Comparison of ENCODE assay signal across 22 cellular contexts in genomic region chr6:122652431-122652830, GRCh38. TPM values are rescaled to one million over a fixed set of nuclear protein-coding genes. Genes with fewer than 3 reads are reported as not detected.
A peak's percentile ranks its signal among the peaks of the same experiment; 100 is the strongest.
DNase-seq lines count a peak whose midpoint lies in the region; TF ChIP-seq lines count a peak whose summit lies in the region.
"Had no signal": no experiment of that assay in that cellular context is flagged by ENCODE, and none has a peak within 500 bp of the region (broad histone marks: within the 10 kb centered on the region; RNA-seq: fewer than 3 reads in every experiment).

No MANE protein-coding gene starts in this region.

- peaks cover 41% of the 10 kb centered on the region for H3K4me1 Mint-ChIP-seq in Calu3 (ENCODE audit: low read depth, unreplicated experiment)
- no peaks in the 10 kb centered on the region for H3K4me1 Mint-ChIP-seq in activated T-helper 2 cell treated with anti-CD3 and anti-CD28 coated beads, Interferon-gamma antibody, Interleukin-2, Interleukin-4, amounts not matched to agents 10 μg/mL and 5 μg/mL and 100 μg/mL, durations not matched to agents 14 hours and 24 hours and 36 hours (ENCODE audit: low read depth)
- H3K4me1 Mint-ChIP-seq: activated CD4-positive, alpha-beta memory T cell treated with anti-CD3 and anti-CD28 coated beads, Interleukin-2, amount 10 ng/mL, durations not matched to agents 7 days and 5 days; activated naive CD4-positive, alpha-beta T cell treated with anti-CD3 and anti-CD28 coated beads, Interleukin-2, amount 50 U/mL, for 24 hours; CD4-positive, CD25-positive, alpha-beta regulatory T cell; natural killer cell had no signal

- peak overlapping the region; percentile 44 for H3K4me3 Mint-ChIP-seq in Calu3 (ENCODE audit: low read depth, unreplicated experiment)
- H3K4me3 Mint-ChIP-seq in activated T-helper 2 cell treated with anti-CD3 and anti-CD28 coated beads, Interferon-gamma antibody, Interleukin-2, Interleukin-4, amounts not matched to agents 10 μg/mL and 5 μg/mL and 100 μg/mL, durations not matched to agents 14 hours and 24 hours and 36 hours (ENCODE audit: low read depth): no peak overlapping the region
- H3K4me3 Mint-ChIP-seq: activated CD4-positive, alpha-beta memory T cell treated with anti-CD3 and anti-CD28 coated beads, Interleukin-2, amount 10 ng/mL, durations not matched to agents 7 days and 5 days; activated naive CD4-positive, alpha-beta T cell treated with anti-CD3 and anti-CD28 coated beads, Interleukin-2, amount 50 U/mL, for 24 hours; activated T-cell treated with anti-CD3 and anti-CD28 coated beads, Interleukin-2, amount 50 U/mL, for 4 hours; CD4-positive, CD25-positive, alpha-beta regulatory T cell; natural killer cell had no signal

- peak; percentile 13 for DNase-seq in Calu3
- DNase-seq in NCI-H82 treated with DMSO at 0.1 percent for 48 hours (lab: John Stamatoyannopoulos, UW; ENCODE audit: unreplicated experiment): peak; percentile 18
- peak; percentile 72 for DNase-seq in epithelial cell of proximal tubule (ENCODE audit: low read depth)
- no peak for DNase-seq in hypothalamus (lab: John Stamatoyannopoulos, UW)
- no peak for DNase-seq in dorsolateral prefrontal cortex
- DNase-seq in activated T-helper 2 cell treated with anti-CD3 and anti-CD28 coated beads, Interferon-gamma antibody, Interleukin-2, Interleukin-4, amounts not matched to agents 10 μg/mL and 5 μg/mL and 100 μg/mL, durations not matched to agents 14 hours and 24 hours and 36 hours (ENCODE audit: low spot score): no peak
- DNase-seq in WERI-Rb-1: no peak
- DNase-seq: activated CD4-positive, alpha-beta memory T cell treated with anti-CD3 and anti-CD28 coated beads, Interleukin-2, amount 10 ng/mL, durations not matched to agents 7 days and 5 days; activated T-cell treated with anti-CD3 and anti-CD28 coated beads, Interleukin-2, amount 50 U/mL, for 4 hours; CD4-positive, CD25-positive, alpha-beta regulatory T cell; MV-4-11; natural killer cell; NCI-H1930; NCI-H446 treated with DMSO at 0.1 percent for 48 hours; psoas muscle; Right ventricle myocardium superior; T-helper 1 cell; thyroid gland had no signal

- no peak overlapping the region for H3K9ac ChIP-seq in mucosa of rectum (ENCODE audit: low read depth in 1 of 2, low read length in 2 of 2)

- no peaks in the 10 kb centered on the region for H3K9me3 ChIP-seq in mucosa of rectum (ENCODE audit: control insufficient read depth in 2 of 2, low read length in 2 of 2)
- H3K9me3 ChIP-seq in WERI-Rb-1 (ENCODE audit: severe bottlenecking): no peaks in the 10 kb centered on the region
- H3K9me3 ChIP-seq: psoas muscle, thyroid gland had no signal

- no peak for TF ChIP-seq CTCF in Calu3 (IDR thresholded peaks at IDR 0.05; ENCODE audit: unreplicated experiment)
- TF ChIP-seq CTCF in epithelial cell of proximal tubule (conservative IDR thresholded peaks at IDR 0.05; ENCODE audit: low read depth, low read length): no peak
- TF ChIP-seq CTCF in dorsolateral prefrontal cortex (IDR thresholded peaks at IDR 0.05 in 54 of 56, conservative IDR thresholded peaks at IDR 0.05 in 2 of 56; ENCODE audit: low read depth in 1 of 56, partially characterized antibody in 56 of 56): no peak
- no peak for TF ChIP-seq CTCF in WERI-Rb-1 (IDR thresholded peaks at IDR 0.05; ENCODE audit: low read depth, low read length)

- H3K27ac ChIP-seq in mucosa of rectum (ENCODE audit: low read depth in 2 of 2, low read length in 2 of 2) (peak overlapping the region; percentile 67 to 72), dorsolateral prefrontal cortex (no peak overlapping the region), WERI-Rb-1 (no peak overlapping the region)
- H3K27ac ChIP-seq: brain microvascular endothelial cell, psoas muscle, thyroid gland, VCaP had no signal

- CTCF ChIA-PET in Calu3 (lab: Charles Lee): interaction anchor here (1.1 kb wide), 1 partner anchor 44 kb away, joined by 3 read pairs; no protein-coding TSS in a partner anchor

- no peak overlapping the region for H3K4me3 ChIP-seq in epithelial cell of proximal tubule (ENCODE audit: low read depth, low read length)
- no peak overlapping the region for H3K4me3 ChIP-seq in mucosa of rectum (ENCODE audit: low read length in 2 of 2)
- no peak overlapping the region for H3K4me3 ChIP-seq in dorsolateral prefrontal cortex
- H3K4me3 ChIP-seq in WERI-Rb-1 (ENCODE audit: low read depth, low read length): no peak overlapping the region
- H3K4me3 ChIP-seq: psoas muscle, thyroid gland had no signal

- H3K27me3 ChIP-seq in mucosa of rectum (ENCODE audit: control insufficient read depth in 2 of 2, insufficient read depth in 2 of 2, low read length in 2 of 2) (no peaks in the 10 kb centered on the region), dorsolateral prefrontal cortex (peaks cover 0 to 2% (median 0%) of the 10 kb centered on the region in 45 donors), WERI-Rb-1 (ENCODE audit: insufficient read depth, low read depth, severe bottlenecking) (no peaks in the 10 kb centered on the region)
- H3K27me3 ChIP-seq: brain microvascular endothelial cell, thyroid gland had no signal

- peaks cover 1 to 5% of the 10 kb centered on the region in 2 donors for H3K4me1 ChIP-seq in mucosa of rectum (ENCODE audit: control insufficient read depth in 2 of 2, insufficient read depth in 2 of 2, low read length in 2 of 2)
- H3K4me1 ChIP-seq: psoas muscle, thyroid gland had no signal

- no peaks in the 10 kb centered on the region for H3K9me3 Mint-ChIP-seq in Calu3 (ENCODE audit: low read depth, unreplicated experiment)
- H3K9me3 Mint-ChIP-seq in activated T-helper 2 cell treated with anti-CD3 and anti-CD28 coated beads, Interferon-gamma antibody, Interleukin-2, Interleukin-4, amounts not matched to agents 10 μg/mL and 5 μg/mL and 100 μg/mL, durations not matched to agents 14 hours and 24 hours and 36 hours: no peaks in the 10 kb centered on the region
- H3K9me3 Mint-ChIP-seq: activated CD4-positive, alpha-beta memory T cell treated with anti-CD3 and anti-CD28 coated beads, Interleukin-2, amount 10 ng/mL, durations not matched to agents 7 days and 5 days; activated naive CD4-positive, alpha-beta T cell treated with anti-CD3 and anti-CD28 coated beads, Interleukin-2, amount 50 U/mL, for 24 hours; activated T-cell treated with anti-CD3 and anti-CD28 coated beads, Interleukin-2, amount 50 U/mL, for 4 hours; CD4-positive, CD25-positive, alpha-beta regulatory T cell had no signal

- H3K27me3 Mint-ChIP-seq in Calu3 (ENCODE audit: unreplicated experiment): no peaks in the 10 kb centered on the region
- no peaks in the 10 kb centered on the region for H3K27me3 Mint-ChIP-seq in activated T-helper 2 cell treated with anti-CD3 and anti-CD28 coated beads, Interferon-gamma antibody, Interleukin-2, Interleukin-4, amounts not matched to agents 10 μg/mL and 5 μg/mL and 100 μg/mL, durations not matched to agents 14 hours and 24 hours and 36 hours (ENCODE audit: low read depth)
- H3K27me3 Mint-ChIP-seq: activated CD4-positive, alpha-beta memory T cell treated with anti-CD3 and anti-CD28 coated beads, Interleukin-2, amount 10 ng/mL, durations not matched to agents 7 days and 5 days; activated naive CD4-positive, alpha-beta T cell treated with anti-CD3 and anti-CD28 coated beads, Interleukin-2, amount 50 U/mL, for 24 hours had no signal

- no peaks in the 10 kb centered on the region for H3K36me3 ChIP-seq in mucosa of rectum (ENCODE audit: control insufficient read depth in 2 of 2, insufficient read depth in 2 of 2, low read length in 2 of 2)
- peaks cover 3% of the 10 kb centered on the region; the same call in 1 of the 2 replicates for H3K36me3 ChIP-seq in WERI-Rb-1
- H3K36me3 ChIP-seq: brain microvascular endothelial cell, thyroid gland had no signal

- BruUV-seq in Calu3 (replicated peaks; lab: Mats Ljungman, UMichigan): no TSS peak

- intact Hi-C loops in Calu3 (cut with micrococcal nuclease; ENCODE audit: unreplicated experiment) (loop anchor here (1.0 kb wide), 1 partner anchor 42 kb away; the partner anchor contains the start of gene PKIB), dorsolateral prefrontal cortex (cut with DNase I) (no loop called here)
- intact Hi-C loops in activated T-helper 2 cell treated with anti-CD3 and anti-CD28 coated beads, Interferon-gamma antibody, Interleukin-2, Interleukin-4, amounts not matched to agents 10 μg/mL and 5 μg/mL and 100 μg/mL, durations not matched to agents 14 hours and 24 hours and 36 hours (cut with micrococcal nuclease): no loop called here

- no peaks in the 10 kb centered on the region for H3K36me3 Mint-ChIP-seq in Calu3 (ENCODE audit: insufficient read depth, unreplicated experiment)
- H3K36me3 Mint-ChIP-seq in activated T-helper 2 cell treated with anti-CD3 and anti-CD28 coated beads, Interferon-gamma antibody, Interleukin-2, Interleukin-4, amounts not matched to agents 10 μg/mL and 5 μg/mL and 100 μg/mL, durations not matched to agents 14 hours and 24 hours and 36 hours (ENCODE audit: low read depth): no peaks in the 10 kb centered on the region
- H3K36me3 Mint-ChIP-seq: activated naive CD4-positive, alpha-beta T cell treated with anti-CD3 and anti-CD28 coated beads, Interleukin-2, amount 50 U/mL, for 24 hours; CD4-positive, CD25-positive, alpha-beta regulatory T cell; natural killer cell had no signal

- H3K27ac Mint-ChIP-seq in Calu3 (ENCODE audit: unreplicated experiment): peak overlapping the region; percentile 88
- H3K27ac Mint-ChIP-seq in activated T-helper 2 cell treated with anti-CD3 and anti-CD28 coated beads, Interferon-gamma antibody, Interleukin-2, Interleukin-4, amounts not matched to agents 10 μg/mL and 5 μg/mL and 100 μg/mL, durations not matched to agents 14 hours and 24 hours and 36 hours: no peak overlapping the region
- H3K27ac Mint-ChIP-seq: activated CD4-positive, alpha-beta memory T cell treated with anti-CD3 and anti-CD28 coated beads, Interleukin-2, amount 10 ng/mL, durations not matched to agents 7 days and 5 days; activated naive CD4-positive, alpha-beta T cell treated with anti-CD3 and anti-CD28 coated beads, Interleukin-2, amount 50 U/mL, for 24 hours; CD4-positive, CD25-positive, alpha-beta regulatory T cell; natural killer cell had no signal

RNA-seq across cellular contexts. Expression of gene PKIB, which starts 42.2 kb away (rescaled TPM):
- total RNA-seq in Calu3 (2022): 11.8 and 17.2 TPM in 2 replicates
- 23.2 and 48.5 TPM in 2 replicates for total RNA-seq in epithelial cell of proximal tubule
- total RNA-seq in dorsolateral prefrontal cortex: 1 to 10 TPM; 1.0 to 8.9 (median 4.3) TPM
- total RNA-seq in activated T-helper 2 cell treated with anti-CD3 and anti-CD28 coated beads, Interferon-gamma antibody, Interleukin-2, Interleukin-4, amounts not matched to agents 10 μg/mL and 5 μg/mL and 100 μg/mL, durations not matched to agents 14 hours and 24 hours and 36 hours: 0.44 and 0.52 TPM in 2 replicates

Comparison
In these comparisons a context has a peak if more than half of its experiments do, and no peak if none do; other contexts are left out.
1. DNase-seq: peak in Calu3 (single experiment), NCI-H82 treated with DMSO at 0.1 percent for 48 hours (single experiment) and epithelial cell of proximal tubule (single experiment); none in hypothalamus (0 of 51), dorsolateral prefrontal cortex (0 of 10), activated T-helper 2 cell treated with anti-CD3 and anti-CD28 coated beads, Interferon-gamma antibody, Interleukin-2, Interleukin-4, amounts not matched to agents 10 μg/mL and 5 μg/mL and 100 μg/mL, durations not matched to agents 14 hours and 24 hours and 36 hours (single experiment) and WERI-Rb-1 (single experiment).
2. H3K27ac ChIP-seq: peak in mucosa of rectum (2 of 2); none in dorsolateral prefrontal cortex (0 of 59) and WERI-Rb-1 (single experiment).